ENCODE assay signal across 22 cellular contexts in the genomic region with DNA sequence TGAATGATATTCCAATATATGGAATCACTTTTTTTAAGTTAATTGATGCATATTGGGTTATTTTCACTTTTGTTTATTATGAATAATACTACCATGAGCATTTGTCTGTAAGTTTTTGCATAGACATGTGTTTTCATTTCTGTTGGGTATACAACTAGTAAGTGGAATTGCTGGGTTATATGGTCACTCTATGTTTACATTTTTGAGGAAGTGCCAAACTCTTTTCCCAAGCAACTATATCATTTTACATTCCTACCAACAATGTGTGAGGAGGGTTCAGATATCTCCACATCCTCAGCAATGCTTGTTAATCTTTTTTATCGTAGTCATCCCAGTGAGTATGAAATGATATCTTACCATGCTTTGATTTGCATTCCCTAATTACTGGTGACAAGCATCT.
DNase-seq lines count a peak whose midpoint lies in the region; ATAC-seq, FAIRE-seq and TF ChIP-seq lines count a peak whose summit lies in the region.
"Had no signal": no experiment of that assay in that cellular context is flagged by ENCODE, and none has a peak within 500 bp of the region (broad histone marks: within the 10 kb centered on the region; RNA-seq: fewer than 3 reads in every experiment).

No MANE protein-coding gene starts in this region.

- H3K4me2 ChIP-seq in PC-3 (ENCODE audit: low read length), result no peak overlapping the region
- no peak overlapping the region for H3K4me2 ChIP-seq in HepG2 (ENCODE audit: low read depth, low read length)
- H3K4me2 ChIP-seq: BLaER1 treated with 17β-estradiol and CSF1 and Interleukin-3, amounts not matched to agents 10 nM and 100 nM had no signal

- intact Hi-C loops in PC-3 (cut with micrococcal nuclease) (no loop called here), HepG2 (cut with micrococcal nuclease; ENCODE audit: unreplicated experiment) (no loop called here)

- H3K9ac ChIP-seq in PC-3 (ENCODE audit: low read length) (no peak overlapping the region), HepG2 (ENCODE audit: insufficient read depth, low read depth, low read length) (no peak overlapping the region)
- H3K9ac ChIP-seq: BLaER1 treated with 17β-estradiol and CSF1 and Interleukin-3, amounts not matched to agents 10 nM and 100 nM had no signal

- H3K36me3 ChIP-seq in PC-3 (ENCODE audit: low read depth, low read length) (peaks cover 8% of the 10 kb centered on the region; the same call in 1 of the 2 replicates), HepG2 (replicated peaks in 1 of 2; ENCODE audit: control insufficient read depth in 1 of 2, insufficient read depth in 2 of 2, low read length in 2 of 2) (peaks cover 2 to 23% of the 10 kb centered on the region in 2 experiments; a peak in 3 of 5 replicates)

- no peaks in the 10 kb centered on the region for H3F3A ChIP-seq in PC-3 (ENCODE audit: low read length, unreplicated experiment)

- H4K20me1 ChIP-seq in PC-3 (ENCODE audit: low read length), result no peaks in the 10 kb centered on the region
- H4K20me1 ChIP-seq in HepG2 (ENCODE audit: insufficient read depth, low read length), result no peaks in the 10 kb centered on the region
- H4K20me1 ChIP-seq: BLaER1 treated with 17β-estradiol and CSF1 and Interleukin-3, amounts not matched to agents 10 nM and 100 nM had no signal

- CTCF ChIA-PET in PC-3 (lab: Charles Lee), result no interaction called here
- CTCF ChIA-PET in HepG2 (lab: Yijun Ruan, JAX; ENCODE audit: low intra/inter-chr PET ratio, low total read pairs), result no interaction called here

- in situ Hi-C loops in HepG2 (cut with HindIII; ENCODE audit: extremely low pct_ligation_motif_present, low pct_unique_long_range_greater_than_20kb), result no loop called here

- DNase-seq in GM04503 (ENCODE audit: low read depth) (peak; percentile 14), PC-3 (peak; percentile 23), dedifferentiated amniotic fluid mesenchymal stem cell (ENCODE audit: extremely low spot score) (peak; percentile 82), skeletal muscle cell (ENCODE audit: low read depth) (peak; percentile 45), HepG2 (ENCODE audit: low spot score) (no peak), NCI-H446 treated with DMSO at 0.1 percent for 48 hours (lab: John Stamatoyannopoulos, UW) (no peak)
- DNase-seq in NK-92 treated with Interleukin-12 subunit alpha and Interleukin-12 subunit beta, amount 100 ng/mL, for 24 hours (lab: John Stamatoyannopoulos, UW), result no peak
- DNase-seq: activated naive CD4-positive, alpha-beta T cell treated with anti-CD3 and anti-CD28 coated beads, Interleukin-2, amount 10 ng/mL, durations not matched to agents 7 days and 5 days; activated T-cell treated with anti-CD3 and anti-CD28 coated beads, Interleukin-2, amount 50 U/mL, for 48 hours; KBM-7; MV-4-11; NCI-H187; NCI-H345; retina; SJCRH30; stimulated activated CD4-positive, alpha-beta T cell treated with anti-CD3 and anti-CD28 coated beads, Interleukin-12 subunit alpha, Interleukin-12 subunit beta, amount 100 ng/mL, for 4 hours had no signal

- H3K4me3 ChIP-seq in PC-3 (ENCODE audit: low read length) (no peak overlapping the region), skeletal muscle cell (ENCODE audit: low read depth, low read length) (no peak overlapping the region), HepG2 (replicated peaks in 1 of 3; ENCODE audit: insufficient read depth in 1 of 3, low read depth in 2 of 3, low read length in 3 of 3) (no peak overlapping the region)
- H3K4me3 ChIP-seq: BLaER1 treated with 17β-estradiol and CSF1 and Interleukin-3, amounts not matched to agents 10 nM and 100 nM; SJCRH30 had no signal

- H3K27me3 ChIP-seq in PC-3 (ENCODE audit: low read length) (no peaks in the 10 kb centered on the region), HepG2 (ENCODE audit: control insufficient read depth in 1 of 2, insufficient read depth in 2 of 2, low read length in 2 of 2) (no peaks in the 10 kb centered on the region)
- H3K27me3 ChIP-seq: BLaER1 treated with 17β-estradiol and CSF1 and Interleukin-3, amounts not matched to agents 10 nM and 100 nM; neutrophil; SJCRH30 had no signal

- no peak for TF ChIP-seq RAD21 in HepG2 (CRISPR knock-in tag; IDR thresholded peaks at IDR 0.05)

- H3K4me1 ChIP-seq in PC-3 (ENCODE audit: insufficient read depth, low read length) (no peaks in the 10 kb centered on the region; the same call in 1 of the 2 replicates), HepG2 (ENCODE audit: insufficient read depth, low read length) (peaks cover 15% of the 10 kb centered on the region)

- no peaks in the 10 kb centered on the region for H3K9me2 ChIP-seq in PC-3 (replicated peaks; ENCODE audit: low read length)

- TF ChIP-seq EP300 in HepG2 (IDR thresholded peaks at IDR 0.05; ENCODE audit: low read depth in 2 of 2, low read length in 2 of 2), result no peak
- TF ChIP-seq EP300 in HepG2 (CRISPR knock-in tag; IDR thresholded peaks at IDR 0.05; ENCODE audit: borderline replicate concordance), result no peak

- no peak for TF ChIP-seq POLR2A in HepG2 (IDR thresholded peaks at IDR 0.05; ENCODE audit: insufficient read depth in 1 of 2, low read depth in 2 of 2, low read length in 2 of 2)

- no peak for TF ChIP-seq CTCF in PC-3 (conservative IDR thresholded peaks at IDR 0.05; ENCODE audit: low read depth, low read length)
- no peak for TF ChIP-seq CTCF in HepG2 (CRISPR knock-in tag; IDR thresholded peaks at IDR 0.05)

- POLR2A ChIA-PET in PC-3 (lab: Charles Lee; ENCODE audit: unreplicated experiment) (no interaction called here), HepG2 (lab: Yijun Ruan, JAX) (no interaction called here)

- 96% methylated on average over 1 of the region's 1 CpG for WGBS in HepG2 (ENCODE audit: low lambda C conversion rate)

- FAIRE-seq in HepG2 (lab: Jason Lieb, UNC), result no peak
- FAIRE-seq: colon, frontal cortex had no signal

- H2AFZ ChIP-seq in PC-3 (ENCODE audit: low read length), result no peak overlapping the region
- no peak overlapping the region for H2AFZ ChIP-seq in HepG2 (ENCODE audit: low read length)

- no peaks in the 10 kb centered on the region for H3K79me2 ChIP-seq in PC-3 (ENCODE audit: low read length)
- no peaks in the 10 kb centered on the region for H3K79me2 ChIP-seq in HepG2 (ENCODE audit: insufficient read depth, low read length)

- ATAC-seq in PC-3, result peak; percentile 58
- ATAC-seq in HepG2, result no peak
- no peak for ATAC-seq in GM18520 (IDR thresholded peaks at IDR 0.05; ENCODE audit: unreplicated experiment)
- ATAC-seq: activated CD4-positive, CD25-positive, alpha-beta regulatory T cell treated with anti-CD3 and anti-CD28 coated beads, Interleukin-2, amount 50 U/mL, for 24 hours had no signal

- BruUV-seq in PC-3 (replicated peaks; lab: Mats Ljungman, UMichigan), result no TSS peak
- BruUV-seq in HepG2 (replicated peaks; lab: Mats Ljungman, UMichigan), result no TSS peak

- H3K9me3 ChIP-seq in PC-3 (ENCODE audit: low read length), result no peaks in the 10 kb centered on the region
- H3K9me3 ChIP-seq in HepG2 (ENCODE audit: low read length), result no peaks in the 10 kb centered on the region
- H3K9me3 ChIP-seq: BLaER1 treated with 17β-estradiol and CSF1 and Interleukin-3, amounts not matched to agents 10 nM and 100 nM; neutrophil; SJCRH30 had no signal

- H3K27ac ChIP-seq in PC-3 (ENCODE audit: low read length) (no peak overlapping the region), HepG2 (ENCODE audit: extremely low read length, insufficient read depth, low read length) (no peak overlapping the region)
- H3K27ac ChIP-seq: BLaER1 treated with 17β-estradiol and CSF1 and Interleukin-3, amounts not matched to agents 10 nM and 100 nM; neutrophil; SJCRH30 had no signal

TF ChIP-seq in HepG2, 621 proteins besides CTCF, POLR2A, EP300 and RAD21:
- TF ChIP-seq FOSL2 (CRISPR knock-in tag; IDR thresholded peaks at IDR 0.05), result no peak
- TF ChIP-seq RFX1 (IDR thresholded peaks at IDR 0.05), result no peak
- no peak for TF ChIP-seq ZNF780A (CRISPR knock-in tag; IDR thresholded peaks at IDR 0.05)

Comparison
In these comparisons a context has a peak if more than half of its experiments do, and no peak if none do; other contexts are left out.
1. DNase-seq: peak in GM04503 (single experiment), PC-3 (single experiment), dedifferentiated amniotic fluid mesenchymal stem cell (single experiment) and skeletal muscle cell (single experiment); none in HepG2 (single experiment), NCI-H446 treated with DMSO at 0.1 percent for 48 hours (single experiment) and NK-92 treated with Interleukin-12 subunit alpha and Interleukin-12 subunit beta, amount 100 ng/mL, for 24 hours (single experiment).